ENCODE assay signal across 23 cellular contexts in genomic region chr13:99268822-99269221, GRCh38. TPM values are rescaled to one million over a fixed set of nuclear protein-coding genes. Genes with fewer than 3 reads are reported as not detected.
DNase-seq lines count a peak whose midpoint lies in the region; ATAC-seq lines count a peak whose summit lies in the region.
"Had no signal": no experiment of that assay in that cellular context is flagged by ENCODE, and none has a peak within 500 bp of the region (broad histone marks: within the 10 kb centered on the region; RNA-seq: fewer than 3 reads in every experiment).

No MANE protein-coding gene starts in this region.

- POLR2A ChIA-PET in CD4-positive, alpha-beta memory T cell (lab: Charles Lee; ENCODE audit: partially characterized antibody): interaction anchor here (0.8 to 9.6 kb wide), 20 partner anchors 15 to 181 kb away, joined by 3 to 349 read pairs (median 16); partner anchors contain the start of genes GPR183 and UBAC2
- POLR2A ChIA-PET in naive thymus-derived CD8-positive, alpha-beta T cell (lab: Charles Lee): interaction anchor here (0.5 to 9.0 kb wide), 8 partner anchors 11 to 167 kb away, joined by 3 to 131 read pairs (median 5); partner anchors contain the start of gene UBAC2

- peak overlapping the region; percentile 54 to 89 (median 82) for H3K27ac Mint-ChIP-seq in CD4-positive, alpha-beta memory T cell
- peak overlapping the region; percentile 26 for H3K27ac Mint-ChIP-seq in activated naive CD8-positive, alpha-beta T cell treated with anti-CD3 and anti-CD28 coated beads for 36 hours
- peak overlapping the region in 9 of 10 donors; percentile 39 to 89 (median 78) for H3K27ac Mint-ChIP-seq in naive thymus-derived CD8-positive, alpha-beta T cell
- H3K27ac Mint-ChIP-seq: activated B cell treated with CpG ODN at 0.5 μM for 24 hours; activated CD4-positive, alpha-beta memory T cell treated with anti-CD3 and anti-CD28 coated beads for 36 hours; brain; GM23338; HFFc6 had no signal

- peaks cover 18 to 21% of the 10 kb centered on the region in 2 donors for H3K36me3 Mint-ChIP-seq in CD4-positive, alpha-beta memory T cell
- H3K36me3 Mint-ChIP-seq in activated naive CD8-positive, alpha-beta T cell treated with anti-CD3 and anti-CD28 coated beads for 36 hours: peaks cover 34% of the 10 kb centered on the region
- peaks cover 0 to 40% (median 13%) of the 10 kb centered on the region in 3 donors for H3K36me3 Mint-ChIP-seq in naive thymus-derived CD8-positive, alpha-beta T cell

- no peak for ATAC-seq in naive thymus-derived CD8-positive, alpha-beta T cell
- ATAC-seq in left colon: no peak

- DNase-seq in CD4-positive, alpha-beta memory T cell: no peak
- no peak for DNase-seq in activated naive CD8-positive, alpha-beta T cell treated with anti-CD3 and anti-CD28 coated beads for 36 hours
- DNase-seq in naive thymus-derived CD8-positive, alpha-beta T cell: no peak
- DNase-seq in stimulated activated CD4-positive, alpha-beta T cell treated with anti-CD3 and anti-CD28 coated beads, Interleukin-4, amount 100 ng/mL, for 4 hours: no peak
- DNase-seq in left colon (no peak), KBM-7 (no peak)
- DNase-seq: activated B cell treated with CpG ODN at 0.5 μM for 24 hours; activated CD4-positive, alpha-beta memory T cell treated with anti-CD3 and anti-CD28 coated beads for 36 hours; activated gamma-delta T cell; cerebellar nuclear complex; dorsolateral prefrontal cortex; left ventricle myocardium inferior; ovary; retina; stimulated activated CD4-positive, alpha-beta T cell treated with anti-CD3 and anti-CD28 coated beads, Interleukin-1b, Interleukin-23, amount 100 ng/mL, for 48 hours had no signal

- H3K9me3 Mint-ChIP-seq in CD4-positive, alpha-beta memory T cell: peaks cover 0 to 17% (median 5%) of the 10 kb centered on the region in 8 donors
- peaks cover 11% of the 10 kb centered on the region for H3K9me3 Mint-ChIP-seq in activated naive CD8-positive, alpha-beta T cell treated with anti-CD3 and anti-CD28 coated beads for 36 hours
- H3K9me3 Mint-ChIP-seq in naive thymus-derived CD8-positive, alpha-beta T cell: peaks cover 0 to 6% (median 0%) of the 10 kb centered on the region in 9 donors
- H3K9me3 Mint-ChIP-seq: GM23338, HFFc6 had no signal

- H3K27me3 ChIP-seq in BLaER1 treated with 17β-estradiol and CSF1 and Interleukin-3, amounts not matched to agents 10 nM and 100 nM: no peaks in the 10 kb centered on the region
- H3K27me3 ChIP-seq in CD4-positive, alpha-beta memory T cell (ENCODE audit: insufficient read depth, low read length): no peaks in the 10 kb centered on the region
- H3K27me3 ChIP-seq: dorsolateral prefrontal cortex, ovary had no signal

- H3K4me1 ChIP-seq in BLaER1 treated with 17β-estradiol and CSF1 and Interleukin-3, amounts not matched to agents 10 nM and 100 nM: peaks cover 52 to 80% (median 72%) of the 10 kb centered on the region in 10 experiments
- H3K4me1 ChIP-seq in CD4-positive, alpha-beta memory T cell (ENCODE audit: insufficient read depth, low read length): peaks cover 59% of the 10 kb centered on the region

- CTCF ChIA-PET in CD4-positive, alpha-beta memory T cell (lab: Charles Lee; ENCODE audit: partially characterized antibody): interaction anchor here (0.6 to 15.1 kb wide), 37 partner anchors 8 to 242 kb away, joined by 3 to 567 read pairs (median 9); partner anchors contain the start of genes GPR18, GPR183, TM9SF2 and UBAC2

- H3K27me3 Mint-ChIP-seq in CD4-positive, alpha-beta memory T cell: no peaks in the 10 kb centered on the region
- H3K27me3 Mint-ChIP-seq in activated naive CD8-positive, alpha-beta T cell treated with anti-CD3 and anti-CD28 coated beads for 36 hours: no peaks in the 10 kb centered on the region
- H3K27me3 Mint-ChIP-seq in naive thymus-derived CD8-positive, alpha-beta T cell: no peaks in the 10 kb centered on the region
- H3K27me3 Mint-ChIP-seq: activated B cell treated with CpG ODN at 0.5 μM for 24 hours; activated CD4-positive, alpha-beta memory T cell treated with anti-CD3 and anti-CD28 coated beads for 36 hours; brain had no signal

- H3K36me3 ChIP-seq in BLaER1 treated with 17β-estradiol and CSF1 and Interleukin-3, amounts not matched to agents 10 nM and 100 nM: peaks cover 12 to 61% (median 31%) of the 10 kb centered on the region in 11 experiments; a peak in 21 of 22 replicates
- H3K36me3 ChIP-seq in CD4-positive, alpha-beta memory T cell (ENCODE audit: insufficient read depth, low read length): no peaks in the 10 kb centered on the region
- H3K36me3 ChIP-seq: left ventricle myocardium inferior, ovary had no signal

- peak overlapping the region; percentile 2 to 74 (median 39); a peak in 18 of 22 replicates for H3K4me2 ChIP-seq in BLaER1 treated with 17β-estradiol and CSF1 and Interleukin-3, amounts not matched to agents 10 nM and 100 nM
- H3K4me2 ChIP-seq: GM23338, smooth muscle cell had no signal

- in situ Hi-C loops in KBM-7 (cut with MboI; ENCODE audit: low pct_unique_long_range_greater_than_20kb, low sequenced_read_pairs): loop anchor here (10.0 kb wide), 1 partner anchor 94 kb away; no protein-coding TSS in a partner anchor

- H3K27ac ChIP-seq in BLaER1 treated with 17β-estradiol and CSF1 and Interleukin-3, amounts not matched to agents 10 nM and 100 nM: peak overlapping the region in 5 of 11 experiments; percentile 14 to 49 (median 28); a peak in 8 of 22 replicates
- no peak overlapping the region for H3K27ac ChIP-seq in CD4-positive, alpha-beta memory T cell (ENCODE audit: low read depth, low read length)
- H3K27ac ChIP-seq: dorsolateral prefrontal cortex, left ventricle myocardium inferior, ovary had no signal

- H3K4me3 Mint-ChIP-seq in CD4-positive, alpha-beta memory T cell: no peak overlapping the region
- H3K4me3 Mint-ChIP-seq in activated naive CD8-positive, alpha-beta T cell treated with anti-CD3 and anti-CD28 coated beads for 36 hours: no peak overlapping the region
- no peak overlapping the region for H3K4me3 Mint-ChIP-seq in naive thymus-derived CD8-positive, alpha-beta T cell
- H3K4me3 Mint-ChIP-seq: activated B cell treated with CpG ODN at 0.5 μM for 24 hours; activated CD4-positive, alpha-beta memory T cell treated with anti-CD3 and anti-CD28 coated beads for 36 hours; brain; GM23338; HFFc6 had no signal

- no peak overlapping the region for H3K4me3 ChIP-seq in BLaER1 treated with 17β-estradiol and CSF1 and Interleukin-3, amounts not matched to agents 10 nM and 100 nM
- no peak overlapping the region for H3K4me3 ChIP-seq in CD4-positive, alpha-beta memory T cell (ENCODE audit: low read length in 2 of 2)
- H3K4me3 ChIP-seq: dorsolateral prefrontal cortex, GM23338, left ventricle myocardium inferior, ovary, smooth muscle cell had no signal

- intact Hi-C loops in CD4-positive, alpha-beta memory T cell (cut with micrococcal nuclease): loop anchor here (1.0 to 10.0 kb wide), 6 partner anchors 118 to 1246 kb away; partner anchors contain the start of gene TM9SF2
- intact Hi-C loops in left colon (cut with DNase I, micrococcal nuclease): loop anchor here in 1 of 2 donors (5.0 kb wide), 2 partner anchors 92 to 168 kb away; no protein-coding TSS in a partner anchor

- H4K20me1 ChIP-seq in BLaER1 treated with 17β-estradiol and CSF1 and Interleukin-3, amounts not matched to agents 10 nM and 100 nM: peaks cover 0 to 27% (median 0%) of the 10 kb centered on the region in 11 experiments; a peak in 6 of 22 replicates

- peaks cover 8 to 13% (median 10%) of the 10 kb centered on the region in 11 experiments; a peak in 21 of 22 replicates for H3K9me3 ChIP-seq in BLaER1 treated with 17β-estradiol and CSF1 and Interleukin-3, amounts not matched to agents 10 nM and 100 nM (replicated peaks in 1 of 11)
- no peaks in the 10 kb centered on the region for H3K9me3 ChIP-seq in CD4-positive, alpha-beta memory T cell (ENCODE audit: control insufficient read depth in 1 of 2, low read length in 2 of 2)
- H3K9me3 ChIP-seq: ovary had no signal

- peak overlapping the region in 2 of 11 experiments; percentile 24 to 25; a peak in 3 of 22 replicates for H3K9ac ChIP-seq in BLaER1 treated with 17β-estradiol and CSF1 and Interleukin-3, amounts not matched to agents 10 nM and 100 nM

- peaks cover 43 to 72% (median 58%) of the 10 kb centered on the region in 4 donors for H3K4me1 Mint-ChIP-seq in CD4-positive, alpha-beta memory T cell
- peaks cover 63% of the 10 kb centered on the region for H3K4me1 Mint-ChIP-seq in activated naive CD8-positive, alpha-beta T cell treated with anti-CD3 and anti-CD28 coated beads for 36 hours
- H3K4me1 Mint-ChIP-seq in naive thymus-derived CD8-positive, alpha-beta T cell: peaks cover 41 to 66% (median 64%) of the 10 kb centered on the region in 4 donors

RNA-seq across cellular contexts. Expression of gene GPR18, which starts 10.6 kb away (rescaled TPM):
- 10 to 100 TPM; 21.5 to 22.8 TPM for total RNA-seq in CD4-positive, alpha-beta memory T cell
- polyA plus RNA-seq in CD4-positive, alpha-beta memory T cell: 10 to 100 TPM; 23.1 to 29.5 TPM
- 10 to 100 TPM; 16.9 to 17.6 TPM for total RNA-seq in activated naive CD8-positive, alpha-beta T cell treated with anti-CD3 and anti-CD28 coated beads for 36 hours
- 10 to 100 TPM; 31.1 to 31.3 TPM for total RNA-seq in naive thymus-derived CD8-positive, alpha-beta T cell
- 10 to 100 TPM; 22.2 to 37.0 (median 26.1) TPM for polyA plus RNA-seq in naive thymus-derived CD8-positive, alpha-beta T cell
- under 1 TPM in 1 of 2 donors, not detected in 1; 0.59 TPM for total RNA-seq in left colon
- total RNA-seq: dorsolateral prefrontal cortex, endothelial cell of umbilical vein, GM23338, HepG2, HFFc6, left ventricle myocardium inferior, smooth muscle cell had no signal
- polyA plus RNA-seq: endothelial cell of umbilical vein, HepG2, neural cell, smooth muscle cell had no signal

RNA-seq across cellular contexts. Expression of gene GPR183, which starts 38.4 kb away (rescaled TPM):
- 100 to 1,000 TPM; 203 to 204 TPM for total RNA-seq in CD4-positive, alpha-beta memory T cell
- polyA plus RNA-seq in CD4-positive, alpha-beta memory T cell: 100 to 1,000 TPM; 563 to 954 TPM
- total RNA-seq in activated naive CD8-positive, alpha-beta T cell treated with anti-CD3 and anti-CD28 coated beads for 36 hours: 1 to 10 TPM; 4.3 to 4.5 TPM
- total RNA-seq in naive thymus-derived CD8-positive, alpha-beta T cell: 10 to 100 TPM in 1 of 2 experiments, 1 to 10 TPM in 1; 8.4 to 10.4 TPM
- 10 to 100 TPM in 2 of 3 donors, 1 to 10 TPM in 1; 9.2 to 35.5 (median 13.1) TPM for polyA plus RNA-seq in naive thymus-derived CD8-positive, alpha-beta T cell
- 1 to 10 TPM; 2.5 to 6.4 TPM for total RNA-seq in left colon
- total RNA-seq: endothelial cell of umbilical vein, GM23338, HepG2 had no signal
- polyA plus RNA-seq: HepG2, neural cell had no signal

Comparison
In these comparisons a context has a peak if more than half of its experiments do, and no peak if none do; other contexts are left out.
1. H3K27ac Mint-ChIP-seq: peak in every context shown above with its lines; median percentile 82 in CD4-positive, alpha-beta memory T cell; 78 in naive thymus-derived CD8-positive, alpha-beta T cell; 26 in activated naive CD8-positive, alpha-beta T cell treated with anti-CD3 and anti-CD28 coated beads for 36 hours.
2. RNA of gene GPR18, which starts 10.6 kb away (total RNA-seq): 31.1 to 31.3 TPM in naive thymus-derived CD8-positive, alpha-beta T cell, 21.5 to 22.8 TPM in CD4-positive, alpha-beta memory T cell and 16.9 to 17.6 TPM in activated naive CD8-positive, alpha-beta T cell treated with anti-CD3 and anti-CD28 coated beads for 36 hours; 0.59 TPM in left colon; every median in the first group is over 10 times any median in the second.
3. RNA of gene GPR183, which starts 38.4 kb away (total RNA-seq): 203 to 204 TPM in CD4-positive, alpha-beta memory T cell; 8.4 to 10.4 TPM in naive thymus-derived CD8-positive, alpha-beta T cell, 2.5 to 6.4 TPM in left colon and 4.3 to 4.5 TPM in activated naive CD8-positive, alpha-beta T cell treated with anti-CD3 and anti-CD28 coated beads for 36 hours; every median in the first group is over 10 times any median in the second.